8 cellular contexts compared by ENCODE assay signal in genomic region chr13:46386426-46386995, GRCh38. TPM values are rescaled to one million over a fixed set of nuclear protein-coding genes. Genes with fewer than 3 reads are reported as not detected.
DNase-seq lines count a peak whose midpoint lies in the region; ATAC-seq and TF ChIP-seq lines count a peak whose summit lies in the region.

No MANE protein-coding gene starts in this region.

- H3K27ac ChIP-seq in GM23338 (ENCODE audit: low read depth) (no peak overlapping the region), skeletal muscle tissue (ENCODE audit: low read depth, low read length) (no peak overlapping the region)

- no peaks in the 10 kb centered on the region; the same call in 1 of the 2 replicates for H3K79me2 ChIP-seq in GM23338 (replicated peaks; ENCODE audit: insufficient read depth)

- H3K36me3 Mint-ChIP-seq in GM23338 (ENCODE audit: low read depth): no peaks in the 10 kb centered on the region
- H3K36me3 Mint-ChIP-seq in activated CD4-positive, alpha-beta memory T cell treated with anti-CD3 and anti-CD28 coated beads for 36 hours: no peaks in the 10 kb centered on the region

- CTCF ChIA-PET in activated CD4-positive, alpha-beta memory T cell treated with anti-CD3 and anti-CD28 coated beads for 36 hours (lab: Charles Lee): no interaction called here

- H3K4me3 ChIP-seq in GM23338 (peak overlapping the region; percentile 85), iPS-15b (ENCODE audit: low read depth, low read length) (peak overlapping the region; percentile 85), skeletal muscle tissue (ENCODE audit: low read length in 3 of 3) (peak overlapping the region in 2 of 3 donors; percentile 43 to 59)

- H3K9me3 ChIP-seq in iPS-15b (ENCODE audit: control insufficient read depth, insufficient read depth, low read length) (no peaks in the 10 kb centered on the region), skeletal muscle tissue (ENCODE audit: control insufficient read depth in 3 of 3, low read length in 3 of 3) (no peaks in the 10 kb centered on the region)

- DNase-seq in GM23338 (ENCODE audit: low spot score): peak; percentile 50
- no peak for DNase-seq in activated CD4-positive, alpha-beta memory T cell treated with anti-CD3 and anti-CD28 coated beads for 36 hours
- DNase-seq in MV-4-11 (lab: John Stamatoyannopoulos, UW): no peak
- DNase-seq in NCI-H1930 (lab: John Stamatoyannopoulos, UW): no peak
- DNase-seq in stimulated activated CD4-positive, alpha-beta T cell treated with anti-CD3 and anti-CD28 coated beads, Interleukin-4, amount 100 ng/mL, for 1 hour: no peak

- intact Hi-C loops in activated CD4-positive, alpha-beta memory T cell treated with anti-CD3 and anti-CD28 coated beads for 36 hours (cut with micrococcal nuclease): no loop called here

- peak overlapping the region; percentile 100 for H2AFZ ChIP-seq in GM23338

- H3K9me2 ChIP-seq in GM23338 (ENCODE audit: insufficient read depth): no peaks in the 10 kb centered on the region

- peak overlapping the region; percentile 88 for H3K4me3 Mint-ChIP-seq in GM23338
- peak overlapping the region; percentile 76 for H3K4me3 Mint-ChIP-seq in activated CD4-positive, alpha-beta memory T cell treated with anti-CD3 and anti-CD28 coated beads for 36 hours

- H3K27me3 ChIP-seq in GM23338 (ENCODE audit: insufficient read depth): peaks cover 50% of the 10 kb centered on the region
- H3K27me3 ChIP-seq in iPS-15b (ENCODE audit: control insufficient read depth, insufficient read depth, low read length): peaks cover 46% of the 10 kb centered on the region
- H3K27me3 ChIP-seq in skeletal muscle tissue (ENCODE audit: control insufficient read depth in 3 of 3, insufficient read depth in 3 of 3, low read length in 3 of 3): peaks cover 12 to 15% (median 14%) of the 10 kb centered on the region in 3 donors

- peak overlapping the region; percentile 98 for H3K4me2 ChIP-seq in GM23338

- H3K4me1 ChIP-seq in GM23338 (ENCODE audit: insufficient read depth) (peaks cover 13% of the 10 kb centered on the region), iPS-15b (ENCODE audit: control insufficient read depth, insufficient read depth, low read length) (peaks cover 2% of the 10 kb centered on the region), skeletal muscle tissue (ENCODE audit: control insufficient read depth in 3 of 3, insufficient read depth in 3 of 3, low read length in 3 of 3) (peaks cover 0 to 4% (median 4%) of the 10 kb centered on the region in 3 donors)

- H3K9ac ChIP-seq in iPS-15b (ENCODE audit: low read depth, low read length) (no peak overlapping the region), skeletal muscle tissue (ENCODE audit: low read depth in 1 of 3, low read length in 3 of 3) (no peak overlapping the region)

- TF ChIP-seq CTCF in GM23338 (conservative IDR thresholded peaks at IDR 0.05; ENCODE audit: low read depth in 2 of 2): no peak

- H3K4me1 Mint-ChIP-seq in GM23338: peaks cover 12% of the 10 kb centered on the region
- H3K4me1 Mint-ChIP-seq in activated CD4-positive, alpha-beta memory T cell treated with anti-CD3 and anti-CD28 coated beads for 36 hours (ENCODE audit: low read depth): peaks cover 25% of the 10 kb centered on the region

- H3K36me3 ChIP-seq in GM23338 (ENCODE audit: insufficient read depth) (no peaks in the 10 kb centered on the region), iPS-15b (ENCODE audit: control insufficient read depth, insufficient read depth, low read length) (no peaks in the 10 kb centered on the region), skeletal muscle tissue (ENCODE audit: control insufficient read depth in 3 of 3, insufficient read depth in 3 of 3, low read length in 3 of 3) (no peaks in the 10 kb centered on the region)

- H3F3A ChIP-seq in GM23338 (replicated peaks; ENCODE audit: low read depth): peaks cover 5% of the 10 kb centered on the region; the same call in 1 of the 2 replicates

- H4K20me1 ChIP-seq in GM23338 (replicated peaks; ENCODE audit: insufficient read depth): no peaks in the 10 kb centered on the region

- peak; percentile 46 for ATAC-seq in GM23338
- ATAC-seq in GM21390 (IDR thresholded peaks at IDR 0.05; ENCODE audit: unreplicated experiment): no peak

- H3K27me3 Mint-ChIP-seq in GM23338 (ENCODE audit: insufficient read depth, low read depth, poor library complexity): peaks cover 35% of the 10 kb centered on the region
- peaks cover 39% of the 10 kb centered on the region for H3K27me3 Mint-ChIP-seq in activated CD4-positive, alpha-beta memory T cell treated with anti-CD3 and anti-CD28 coated beads for 36 hours

- H3K27ac Mint-ChIP-seq in GM23338: no peak overlapping the region
- H3K27ac Mint-ChIP-seq in activated CD4-positive, alpha-beta memory T cell treated with anti-CD3 and anti-CD28 coated beads for 36 hours: no peak overlapping the region

- POLR2A ChIA-PET in activated CD4-positive, alpha-beta memory T cell treated with anti-CD3 and anti-CD28 coated beads for 36 hours (lab: Charles Lee): no interaction called here

- H3K9me3 Mint-ChIP-seq in GM23338: no peaks in the 10 kb centered on the region
- H3K9me3 Mint-ChIP-seq in activated CD4-positive, alpha-beta memory T cell treated with anti-CD3 and anti-CD28 coated beads for 36 hours: no peaks in the 10 kb centered on the region

TF ChIP-seq in GM23338, 12 proteins besides CTCF, POLR2A, EP300 and RAD21:
- TF ChIP-seq ZNF114 (CRISPR knock-in tag; IDR thresholded peaks at IDR 0.05) (no peak), STAT1 (IDR thresholded peaks at IDR 0.05; ENCODE audit: unreplicated experiment) (no peak), EZH2phosphoT487 (IDR thresholded peaks at IDR 0.05; ENCODE audit: unreplicated experiment) (no peak)
- TF ChIP-seq, protein P1, sequence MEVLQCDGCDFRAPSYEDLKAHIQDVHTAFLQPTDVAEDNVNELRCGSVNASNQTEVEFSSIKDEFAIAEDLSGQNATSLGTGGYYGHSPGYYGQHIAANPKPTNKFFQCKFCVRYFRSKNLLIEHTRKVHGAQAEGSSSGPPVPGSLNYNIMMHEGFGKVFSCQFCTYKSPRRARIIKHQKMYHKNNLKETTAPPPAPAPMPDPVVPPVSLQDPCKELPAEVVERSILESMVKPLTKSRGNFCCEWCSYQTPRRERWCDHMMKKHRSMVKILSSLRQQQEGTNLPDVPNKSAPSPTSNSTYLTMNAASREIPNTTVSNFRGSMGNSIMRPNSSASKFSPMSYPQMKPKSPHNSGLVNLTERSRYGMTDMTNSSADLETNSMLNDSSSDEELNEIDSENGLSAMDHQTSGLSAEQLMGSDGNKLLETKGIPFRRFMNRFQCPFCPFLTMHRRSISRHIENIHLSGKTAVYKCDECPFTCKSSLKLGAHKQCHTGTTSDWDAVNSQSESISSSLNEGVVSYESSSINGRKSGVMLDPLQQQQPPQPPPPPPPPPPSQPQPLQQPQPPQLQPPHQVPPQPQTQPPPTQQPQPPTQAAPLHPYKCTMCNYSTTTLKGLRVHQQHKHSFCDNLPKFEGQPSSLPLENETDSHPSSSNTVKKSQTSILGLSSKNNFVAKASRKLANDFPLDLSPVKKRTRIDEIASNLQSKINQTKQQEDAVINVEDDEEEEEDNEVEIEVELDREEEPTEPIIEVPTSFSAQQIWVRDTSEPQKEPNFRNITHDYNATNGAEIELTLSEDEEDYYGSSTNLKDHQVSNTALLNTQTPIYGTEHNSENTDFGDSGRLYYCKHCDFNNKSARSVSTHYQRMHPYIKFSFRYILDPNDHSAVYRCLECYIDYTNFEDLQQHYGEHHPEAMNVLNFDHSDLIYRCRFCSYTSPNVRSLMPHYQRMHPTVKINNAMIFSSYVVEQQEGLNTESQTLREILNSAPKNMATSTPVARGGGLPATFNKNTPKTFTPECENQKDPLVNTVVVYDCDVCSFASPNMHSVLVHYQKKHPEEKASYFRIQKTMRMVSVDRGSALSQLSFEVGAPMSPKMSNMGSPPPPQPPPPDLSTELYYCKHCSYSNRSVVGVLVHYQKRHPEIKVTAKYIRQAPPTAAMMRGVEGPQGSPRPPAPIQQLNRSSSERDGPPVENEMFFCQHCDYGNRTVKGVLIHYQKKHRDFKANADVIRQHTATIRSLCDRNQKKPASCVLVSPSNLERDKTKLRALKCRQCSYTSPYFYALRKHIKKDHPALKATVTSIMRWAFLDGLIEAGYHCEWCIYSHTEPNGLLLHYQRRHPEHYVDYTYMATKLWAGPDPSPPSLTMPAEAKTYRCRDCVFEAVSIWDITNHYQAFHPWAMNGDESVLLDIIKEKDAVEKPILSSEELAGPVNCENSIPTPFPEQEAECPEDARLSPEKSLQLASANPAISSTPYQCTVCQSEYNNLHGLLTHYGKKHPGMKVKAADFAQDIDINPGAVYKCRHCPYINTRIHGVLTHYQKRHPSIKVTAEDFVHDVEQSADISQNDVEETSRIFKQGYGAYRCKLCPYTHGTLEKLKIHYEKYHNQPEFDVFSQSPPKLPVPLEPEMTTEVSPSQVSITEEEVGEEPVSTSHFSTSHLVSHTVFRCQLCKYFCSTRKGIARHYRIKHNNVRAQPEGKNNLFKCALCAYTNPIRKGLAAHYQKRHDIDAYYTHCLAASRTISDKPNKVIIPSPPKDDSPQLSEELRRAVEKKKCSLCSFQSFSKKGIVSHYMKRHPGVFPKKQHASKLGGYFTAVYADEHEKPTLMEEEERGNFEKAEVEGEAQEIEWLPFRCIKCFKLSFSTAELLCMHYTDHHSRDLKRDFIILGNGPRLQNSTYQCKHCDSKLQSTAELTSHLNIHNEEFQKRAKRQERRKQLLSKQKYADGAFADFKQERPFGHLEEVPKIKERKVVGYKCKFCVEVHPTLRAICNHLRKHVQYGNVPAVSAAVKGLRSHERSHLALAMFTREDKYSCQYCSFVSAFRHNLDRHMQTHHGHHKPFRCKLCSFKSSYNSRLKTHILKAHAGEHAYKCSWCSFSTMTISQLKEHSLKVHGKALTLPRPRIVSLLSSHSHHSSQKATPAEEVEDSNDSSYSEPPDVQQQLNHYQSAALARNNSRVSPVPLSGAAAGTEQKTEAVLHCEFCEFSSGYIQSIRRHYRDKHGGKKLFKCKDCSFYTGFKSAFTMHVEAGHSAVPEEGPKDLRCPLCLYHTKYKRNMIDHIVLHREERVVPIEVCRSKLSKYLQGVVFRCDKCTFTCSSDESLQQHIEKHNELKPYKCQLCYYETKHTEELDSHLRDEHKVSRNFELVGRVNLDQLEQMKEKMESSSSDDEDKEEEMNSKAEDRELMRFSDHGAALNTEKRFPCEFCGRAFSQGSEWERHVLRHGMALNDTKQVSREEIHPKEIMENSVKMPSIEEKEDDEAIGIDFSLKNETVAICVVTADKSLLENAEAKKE (CRISPR knock-in tag; IDR thresholded peaks at IDR 0.05): no peak

RNA-seq across cellular contexts. Expression of gene RUBCNL, which starts 0.5 kb away (rescaled TPM):
- 4.2 and 5.9 TPM in 2 replicates for total RNA-seq in GM23338 (2014; rRNA removed; shearing (Covaris generic))
- 2.9 and 4.2 TPM in 2 replicates for polyA plus RNA-seq in GM23338 (2016; fragmentation: Nextera tagmentation; extraction: Ambion mirVana)
- under 1 TPM; 0.73 to 0.74 TPM for total RNA-seq in activated CD4-positive, alpha-beta memory T cell treated with anti-CD3 and anti-CD28 coated beads for 36 hours
- 3.7 TPM for total RNA-seq in skeletal muscle tissue
